1 cellular context compared by ENCODE assay signal in genomic region chr2:70086278-70086837, GRCh38.
TF ChIP-seq lines count a peak whose summit lies in the region.

No MANE protein-coding gene starts in this region.

TF ChIP-seq in HepG2, 621 proteins besides CTCF, POLR2A, EP300 and RAD21 (continued from another document and continues in another):
- TF ChIP-seq ZHX1 (CRISPR knock-in tag; IDR thresholded peaks at IDR 0.05; ENCODE audit: low read depth): peak; percentile 99
- TF ChIP-seq RXRB (CRISPR knock-in tag; IDR thresholded peaks at IDR 0.05; ENCODE audit: borderline replicate concordance): peak; percentile 30; the same call in 1 of the 2 replicates
- peak; percentile 58; the same call in 1 of the 2 replicates for TF ChIP-seq ZSCAN31 (CRISPR knock-in tag; IDR thresholded peaks at IDR 0.05; ENCODE audit: low read depth)
- no peak; the same call in 1 of the 2 replicates for TF ChIP-seq ETV6 (CRISPR knock-in tag; conservative IDR thresholded peaks at IDR 0.05)
- no peak; the same call in 1 of the 2 replicates for TF ChIP-seq ZNF121 (CRISPR knock-in tag; IDR thresholded peaks at IDR 0.05)
- peak; percentile 87 for TF ChIP-seq TEF (CRISPR knock-in tag; IDR thresholded peaks at IDR 0.05)
- TF ChIP-seq HNRNPK (IDR thresholded peaks at IDR 0.05; ENCODE audit: low read depth, low read length, poor library complexity, severe bottlenecking): no peak
- peak; percentile 88 for TF ChIP-seq ZNF275 (CRISPR knock-in tag; IDR thresholded peaks at IDR 0.05; ENCODE audit: borderline replicate concordance)
- TF ChIP-seq SETDB1 (CRISPR knock-in tag; IDR thresholded peaks at IDR 0.05; ENCODE audit: borderline replicate concordance): 0 out of 2 replicates have a peak, but pooled peaks have one; percentile 15
- no peak for TF ChIP-seq PATZ1 (CRISPR knock-in tag; IDR thresholded peaks at IDR 0.05)
- peak; percentile 72 for TF ChIP-seq ZBTB7A (CRISPR knock-in tag; IDR thresholded peaks at IDR 0.05)
- TF ChIP-seq ZNF607 (CRISPR knock-in tag; IDR thresholded peaks at IDR 0.05; ENCODE audit: borderline replicate concordance): no peak
- TF ChIP-seq ZNF75D (CRISPR knock-in tag; IDR thresholded peaks at IDR 0.05; ENCODE audit: borderline replicate concordance): peak; percentile 81; the same call in 1 of the 2 replicates
- TF ChIP-seq SP140L (CRISPR knock-in tag; IDR thresholded peaks at IDR 0.05; ENCODE audit: borderline replicate concordance): 0 out of 2 replicates have a peak, but pooled peaks have one; percentile 53
- TF ChIP-seq MTERF4 (CRISPR knock-in tag; IDR thresholded peaks at IDR 0.05): no peak; the same call in 1 of the 2 replicates
- peak; percentile 23; the same call in 1 of the 2 replicates for TF ChIP-seq CHCHD3 (CRISPR knock-in tag; IDR thresholded peaks at IDR 0.05)
- TF ChIP-seq ZNF350 (CRISPR knock-in tag; IDR thresholded peaks at IDR 0.05; ENCODE audit: borderline replicate concordance, low read depth): peak; percentile 59; the same call in 1 of the 2 replicates
- 0 out of 2 replicates have a peak, but pooled peaks have one; percentile 79 for TF ChIP-seq XBP1 (CRISPR knock-in tag; IDR thresholded peaks at IDR 0.05)
- no peak for TF ChIP-seq HOXA7 (CRISPR knock-in tag; IDR thresholded peaks at IDR 0.05)
- TF ChIP-seq ZGPAT (CRISPR knock-in tag; IDR thresholded peaks at IDR 0.05): 0 out of 2 replicates have a peak, but pooled peaks have one; percentile 97
- no peak for TF ChIP-seq ZNF672 (CRISPR knock-in tag; IDR thresholded peaks at IDR 0.05)
- TF ChIP-seq HNF1B (CRISPR knock-in tag; IDR thresholded peaks at IDR 0.05): peak; percentile 70
- peak; percentile 88; the same call in 1 of the 2 replicates for TF ChIP-seq THAP8 (CRISPR knock-in tag; IDR thresholded peaks at IDR 0.05; ENCODE audit: borderline replicate concordance)
- TF ChIP-seq PTBP1 (IDR thresholded peaks at IDR 0.05; ENCODE audit: low read depth, low read length, poor library complexity, severe bottlenecking): peak; percentile 98
- peak; percentile 80; the same call in 1 of the 2 replicates for TF ChIP-seq ZNF564 (CRISPR knock-in tag; IDR thresholded peaks at IDR 0.05)
- TF ChIP-seq ZNF609 (CRISPR knock-in tag; IDR thresholded peaks at IDR 0.05; ENCODE audit: borderline replicate concordance): peak; percentile 76
- TF ChIP-seq ZNF430 (CRISPR knock-in tag; IDR thresholded peaks at IDR 0.05): no peak
- TF ChIP-seq RBM22 (optimal IDR thresholded peaks at IDR 0.05; ENCODE audit: low read length): peak; percentile 91
- peak; percentile 81 for TF ChIP-seq KMT2B (CRISPR knock-in tag; IDR thresholded peaks at IDR 0.05)
- TF ChIP-seq PAXIP1 (CRISPR knock-in tag; conservative IDR thresholded peaks at IDR 0.05): peak; percentile 74
- TF ChIP-seq ZNF354B (CRISPR knock-in tag; IDR thresholded peaks at IDR 0.05): peak; percentile 80; the same call in 1 of the 2 replicates
